In the genomic region with DNA sequence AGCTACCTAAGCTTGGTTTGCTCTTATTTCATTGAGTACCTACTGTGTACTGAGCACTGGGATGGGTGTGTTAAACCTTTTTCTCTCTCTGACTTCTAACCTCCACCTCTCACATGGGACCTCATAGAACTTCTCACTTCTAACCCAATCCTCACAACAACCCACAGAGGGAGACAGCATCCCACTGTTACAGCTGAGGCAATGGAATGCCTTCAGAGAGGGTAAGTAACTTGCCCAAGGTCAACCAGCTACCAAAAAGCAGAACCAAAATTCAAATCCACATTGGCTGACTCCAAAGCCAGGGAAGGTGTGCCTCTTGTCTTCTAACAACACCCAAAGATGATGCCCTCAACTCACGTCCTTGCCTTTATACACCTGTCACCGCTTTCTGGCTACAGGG, we compare ENCODE assay signal across 1 cellular context.
TF ChIP-seq lines count a peak whose summit lies in the region.

No MANE protein-coding gene starts in this region.

TF ChIP-seq in GM12878, 131 proteins besides CTCF, POLR2A, EP300 and RAD21:
- TF ChIP-seq SMARCA5 (IDR thresholded peaks at IDR 0.05) (peak; percentile 76), CBX3 (IDR thresholded peaks at IDR 0.05; ENCODE audit: borderline replicate concordance, low read depth) (no peak), RUNX3 (IDR thresholded peaks at IDR 0.05; ENCODE audit: low read length) (peak; percentile 8; the same call in 1 of the 2 replicates), YBX1 (IDR thresholded peaks at IDR 0.05) (no peak), SMC3 (IDR thresholded peaks at IDR 0.05; ENCODE audit: borderline replicate concordance, low read length) (0 out of 2 replicates have a peak, but pooled peaks have one; percentile 9)
